Comparison of ENCODE assay signal across 20 cellular contexts in the genomic region with DNA sequence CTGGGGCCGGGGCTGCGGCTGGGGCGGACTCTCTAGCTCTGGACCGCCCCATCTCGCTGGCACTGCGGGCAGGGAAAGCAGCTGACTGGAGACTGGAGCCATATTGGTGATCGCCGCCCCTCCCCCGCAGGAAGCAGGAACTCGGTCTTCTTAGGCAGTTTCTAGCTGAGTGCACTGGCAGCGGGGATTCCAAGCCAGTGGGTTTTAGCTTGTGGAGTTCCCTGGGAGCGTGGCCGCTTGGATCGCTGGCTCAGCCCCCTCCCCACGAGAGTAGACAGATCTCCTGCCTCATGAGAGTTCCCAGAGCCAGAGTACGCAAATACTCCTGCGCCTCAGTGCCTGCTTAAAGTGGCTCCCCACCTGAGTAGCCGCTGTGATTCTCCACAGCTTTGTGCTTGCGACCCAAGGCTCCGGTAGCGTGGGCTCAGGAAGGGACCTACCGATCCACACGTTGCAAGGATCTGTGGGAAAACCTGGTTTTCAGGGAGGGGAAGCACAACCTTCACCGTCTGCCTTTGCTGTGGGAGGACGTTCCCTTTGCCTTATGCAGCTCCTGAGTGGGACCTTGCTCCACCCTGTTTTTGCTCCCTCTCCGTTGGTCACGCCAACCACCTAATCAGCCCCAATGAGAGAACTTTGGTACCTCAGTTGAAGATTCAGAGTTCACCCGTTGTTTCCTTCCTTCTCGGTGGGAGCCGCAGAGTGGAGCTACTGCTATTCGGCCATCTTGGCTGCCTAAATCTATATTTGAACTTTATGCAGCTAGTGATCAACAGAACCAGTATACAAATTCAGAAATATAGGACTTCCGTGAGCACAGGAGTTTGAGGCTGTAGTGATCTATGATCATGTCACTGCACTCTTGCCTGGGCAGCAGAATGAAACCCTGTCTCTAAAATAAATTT.
A peak's percentile ranks its signal among the peaks of the same experiment; 100 is the strongest.
DNase-seq lines count a peak whose midpoint lies in the region; FAIRE-seq and TF ChIP-seq lines count a peak whose summit lies in the region.
"Had no signal": no experiment of that assay in that cellular context is flagged by ENCODE, and none has a peak within 500 bp of the region (broad histone marks: within the 10 kb centered on the region; RNA-seq: fewer than 3 reads in every experiment).

No MANE protein-coding gene starts in this region.

- H2AK5ac ChIP-seq in mesenchymal stem cell (ENCODE audit: low read length, severe bottlenecking): no peak overlapping the region

- 96% methylated on average over 29 of the region's 32 CpGs for WGBS in mesenchymal stem cell

- peak overlapping the region; percentile 25 for H4K91ac ChIP-seq in mesenchymal stem cell (ENCODE audit: low read length)

- H3K4me1 ChIP-seq in mesenchymal stem cell (ENCODE audit: control insufficient read depth, insufficient read depth, low read depth, low read length): no peaks in the 10 kb centered on the region
- H3K4me1 ChIP-seq: adrenal gland, prostate gland, tibial nerve had no signal

- H3K23ac ChIP-seq in mesenchymal stem cell (ENCODE audit: low read length in 2 of 2): no peak overlapping the region

- no peak overlapping the region for H3K14ac ChIP-seq in mesenchymal stem cell (ENCODE audit: low read length in 2 of 2)

- TF ChIP-seq POLR2A in H54 (IDR thresholded peaks at IDR 0.05; ENCODE audit: low read depth, low read length): 0 out of 2 replicates have a peak, but pooled peaks have one; percentile 15

- no peaks in the 10 kb centered on the region for H3K79me1 ChIP-seq in mesenchymal stem cell (replicated peaks; ENCODE audit: low read length, poor library complexity, severe bottlenecking)

- no peak overlapping the region for H3K4ac ChIP-seq in mesenchymal stem cell (ENCODE audit: low read depth in 1 of 2, low read length in 2 of 2)

- no peak overlapping the region for H2BK12ac ChIP-seq in mesenchymal stem cell (ENCODE audit: low read length in 2 of 2)

- no peaks in the 10 kb centered on the region for H3K36me3 ChIP-seq in mesenchymal stem cell (ENCODE audit: control insufficient read depth in 1 of 2, insufficient read depth in 2 of 2, low read depth in 1 of 2, low read length in 2 of 2)
- H3K36me3 ChIP-seq: adrenal gland, prostate gland, tibial nerve had no signal

- H3K18ac ChIP-seq in mesenchymal stem cell (ENCODE audit: low read depth in 1 of 2, low read length in 2 of 2): no peak overlapping the region

- H3K9me3 ChIP-seq in mesenchymal stem cell (ENCODE audit: control insufficient read depth, low read length): peaks cover 13% of the 10 kb centered on the region
- H3K9me3 ChIP-seq: adrenal gland, prostate gland had no signal

- FAIRE-seq in H54 (lab: Jason Lieb, UNC): no peak
- FAIRE-seq: G401.6 had no signal

- no peak overlapping the region for H2BK5ac ChIP-seq in mesenchymal stem cell (ENCODE audit: low read depth, low read length, poor library complexity, severe bottlenecking)

- H3K9ac ChIP-seq in mesenchymal stem cell (ENCODE audit: low read length): no peak overlapping the region

- no peak overlapping the region for H3K4me3 ChIP-seq in mesenchymal stem cell (ENCODE audit: insufficient read depth in 1 of 2, low read depth in 1 of 2, low read length in 2 of 2)
- H3K4me3 ChIP-seq: adrenal gland, lung, prostate gland, tibial nerve had no signal

- H3K27me3 ChIP-seq in mesenchymal stem cell (ENCODE audit: control insufficient read depth in 1 of 2, insufficient read depth in 1 of 2, low read length in 2 of 2): no peaks in the 10 kb centered on the region
- H3K27me3 ChIP-seq: adrenal gland, tibial nerve had no signal

- H2BK15ac ChIP-seq in mesenchymal stem cell (ENCODE audit: low read depth, poor library complexity, severe bottlenecking): no peak overlapping the region

- no peak overlapping the region for H2AFZ ChIP-seq in mesenchymal stem cell (ENCODE audit: low read depth, low read length)

- no peak overlapping the region for H3K27ac ChIP-seq in mesenchymal stem cell (ENCODE audit: low read length, poor library complexity, severe bottlenecking)
- H3K27ac ChIP-seq: adrenal gland, prostate gland, tibial nerve had no signal

- no peak overlapping the region for H4K8ac ChIP-seq in mesenchymal stem cell (ENCODE audit: low read length)

- DNase-seq in H54 (ENCODE audit: insufficient read length, low spot score): peak; percentile 13
- peak; percentile 63 for DNase-seq in NCI-H1694 treated with DMSO at 0.1 percent for 48 hours (lab: John Stamatoyannopoulos, UW)
- peak; percentile 53 for DNase-seq in NCI-H774 (lab: John Stamatoyannopoulos, UW)
- no peak for DNase-seq in mesenchymal stem cell
- DNase-seq in SKM-1 (lab: John Stamatoyannopoulos, UW; ENCODE audit: unreplicated experiment): no peak
- no peak for DNase-seq in stimulated activated CD8-positive, alpha-beta memory T cell treated with anti-CD3 and anti-CD28 coated beads, Interleukin-4, amount 100 ng/mL, for 48 hours
- no peak for DNase-seq in GF-D8 (lab: John Stamatoyannopoulos, UW)
- DNase-seq: activated CD4-positive, alpha-beta T cell treated with anti-CD3 and anti-CD28 coated beads for 1 hour; activated naive CD4-positive, alpha-beta T cell treated with Interleukin-2 at 50 U/mL for 16 hours; adrenal gland; H7; kidney glomerular epithelial cell; NCI-H2081 treated with DMSO at 0.1 percent for 48 hours; NCI-H69; stimulated activated naive CD8-positive, alpha-beta T cell treated with anti-CD3 and anti-CD28 coated beads, Interleukin-15, amount 100 ng/mL, for 72 hours; T1000 had no signal

- H2BK120ac ChIP-seq in mesenchymal stem cell (ENCODE audit: low read depth, low read length): no peak overlapping the region

- no peak overlapping the region for H3K4me2 ChIP-seq in mesenchymal stem cell (ENCODE audit: low read length, poor library complexity, severe bottlenecking)

Comparison
In these comparisons a context has a peak if more than half of its experiments do, and no peak if none do; other contexts are left out.
1. DNase-seq: peak in H54 (single experiment), NCI-H1694 treated with DMSO at 0.1 percent for 48 hours (single experiment) and NCI-H774 (single experiment); none in mesenchymal stem cell (single experiment), SKM-1 (single experiment), stimulated activated CD8-positive, alpha-beta memory T cell treated with anti-CD3 and anti-CD28 coated beads, Interleukin-4, amount 100 ng/mL, for 48 hours (single experiment) and GF-D8 (single experiment).